Comparison of ENCODE assay signal across 29 cellular contexts in genomic region chr12:115519359-115519758, GRCh38.
"Had no signal": no experiment of that assay in that cellular context is flagged by ENCODE, and none has a peak within 500 bp of the region (broad histone marks: within the 10 kb centered on the region; RNA-seq: fewer than 3 reads in every experiment).

No MANE protein-coding gene starts in this region.

- H3K36me3 ChIP-seq: ascending aorta, cardiac muscle cell had no signal

- FAIRE-seq: TTC549 had no signal

- H3K4me1 ChIP-seq: ascending aorta had no signal

- H3K4me3 ChIP-seq: ascending aorta, cardiac muscle cell had no signal

- DNase-seq: activated CD4-positive, alpha-beta memory T cell treated with anti-CD3 and anti-CD28 coated beads, Interleukin-2, amount 10 ng/mL, durations not matched to agents 7 days and 5 days; activated CD4-positive, alpha-beta T cell treated with anti-CD3 and anti-CD28 coated beads for 1 hour; activated CD4-positive, alpha-beta T cell treated with anti-CD3 and anti-CD28 coated beads for 36 hours; activated CD4-positive, alpha-beta T cell treated with anti-CD3 and anti-CD28 coated beads for 48 hours; activated CD4-positive, alpha-beta T cell treated with anti-CD3 and anti-CD28 coated beads, Interleukin-2, amount 10 ng/mL, durations not matched to agents 7 days and 5 days; activated CD4-positive, alpha-beta T cell treated with anti-CD3 and anti-CD28 coated beads, Interleukin-2, amount 50 U/mL, for 48 hours; activated CD4-positive, CD25-positive, alpha-beta regulatory T cell; activated CD8-positive, alpha-beta memory T cell treated with anti-CD3 and anti-CD28 coated beads for 24 hours; activated CD8-positive, alpha-beta memory T cell treated with anti-CD3 and anti-CD28 coated beads, Interleukin-2, amount 10 ng/mL, durations not matched to agents 7 days and 5 days; activated CD8-positive, alpha-beta memory T cell treated with anti-CD3 and anti-CD28 coated beads, Interleukin-2, amount 50 U/mL, for 48 hours; activated CD8-positive, alpha-beta T cell treated with anti-CD3 and anti-CD28 coated beads, Interleukin-2, amount 10 ng/mL, durations not matched to agents 7 days and 5 days; activated effector memory CD4-positive, alpha-beta T cell treated with Interleukin-2 at 50 U/mL for 16 hours; activated gamma-delta T cell; activated naive CD4-positive, alpha-beta T cell treated with anti-CD3 and anti-CD28 coated beads, Interleukin-2, amount 10 ng/mL, durations not matched to agents 7 days and 5 days; activated naive CD4-positive, alpha-beta T cell treated with Interleukin-2 at 50 U/mL for 16 hours; activated naive CD8-positive, alpha-beta T cell treated with anti-CD3 and anti-CD28 coated beads, Interleukin-2, amount 10 ng/mL, durations not matched to agents 7 days and 5 days; activated naive CD8-positive, alpha-beta T cell treated with anti-CD3 and anti-CD28 coated beads, Interleukin-2, amount 50 U/mL, for 24 hours; activated T-cell treated with anti-CD3 and anti-CD28 coated beads, Interleukin-2, amount 50 U/mL, for 24 hours; activated T-cell treated with anti-CD3 and anti-CD28 coated beads, Interleukin-2, amount 50 U/mL, for 48 hours; amygdala; anterior cingulate cortex; caudate nucleus; cerebellar nuclear complex; T-helper 2 cell; T-helper 9 cell had no signal

- H3K27me3 ChIP-seq: ascending aorta, cardiac muscle cell had no signal

- H3K27ac ChIP-seq: ascending aorta, cardiac muscle cell, VCaP had no signal
